In genomic region chr17:45332505-45332904, GRCh38 we compare ENCODE assay signal across 15 cellular contexts.
"Had no signal": no experiment of that assay in that cellular context is flagged by ENCODE, and none has a peak within 500 bp of the region (broad histone marks: within the 10 kb centered on the region; RNA-seq: fewer than 3 reads in every experiment).

No MANE protein-coding gene starts in this region.

- H3K79me2 ChIP-seq: parathyroid adenoma had no signal

- H3K9me3 Mint-ChIP-seq: activated naive CD4-positive, alpha-beta T cell treated with anti-CD3 and anti-CD28 coated beads, Interleukin-2, amount 50 U/mL, for 24 hours; activated T-helper 2 cell treated with anti-CD3 and anti-CD28 coated beads, Interferon-gamma antibody, Interleukin-2, Interleukin-4, amounts not matched to agents 10 μg/mL and 5 μg/mL and 100 μg/mL, durations not matched to agents 14 hours and 24 hours and 36 hours had no signal

- H3K36me3 Mint-ChIP-seq: activated naive CD4-positive, alpha-beta T cell treated with anti-CD3 and anti-CD28 coated beads, Interleukin-2, amount 50 U/mL, for 24 hours had no signal

- H3K27me3 Mint-ChIP-seq: activated CD4-positive, alpha-beta T cell treated with anti-CD3 and anti-CD28 coated beads for 36 hours; activated naive CD4-positive, alpha-beta T cell treated with anti-CD3 and anti-CD28 coated beads, Interleukin-2, amount 50 U/mL, for 24 hours had no signal

- H3K9me3 ChIP-seq: colonic mucosa, tibial nerve had no signal

- H3K4me3 Mint-ChIP-seq: activated CD4-positive, alpha-beta T cell treated with anti-CD3 and anti-CD28 coated beads for 36 hours; activated naive CD4-positive, alpha-beta T cell treated with anti-CD3 and anti-CD28 coated beads, Interleukin-2, amount 50 U/mL, for 24 hours had no signal

- H3K27ac ChIP-seq: colonic mucosa, epithelial cell of prostate had no signal

- H3K9ac ChIP-seq: parathyroid adenoma had no signal

- ATAC-seq: activated CD8-positive, alpha-beta T cell treated with anti-CD3 and anti-CD28 coated beads, Interleukin-2, amount 10 ng/mL, durations not matched to agents 7 days and 5 days had no signal

- H3K4me1 ChIP-seq: colonic mucosa had no signal

- H3K36me3 ChIP-seq: colonic mucosa, tibial nerve had no signal

- H3K4me1 Mint-ChIP-seq: activated naive CD4-positive, alpha-beta T cell treated with anti-CD3 and anti-CD28 coated beads, Interleukin-2, amount 50 U/mL, for 24 hours had no signal

- H3K27me3 ChIP-seq: colonic mucosa, tibial nerve had no signal

- DNase-seq: activated CD4-positive, alpha-beta T cell treated with anti-CD3 and anti-CD28 coated beads for 36 hours; activated CD8-positive, alpha-beta T cell treated with anti-CD3 and anti-CD28 coated beads, Interleukin-2, amount 10 ng/mL, durations not matched to agents 7 days and 5 days; effector memory CD4-positive, alpha-beta T cell; kidney; retina; stimulated activated CD4-positive, alpha-beta T cell treated with anti-CD3 and anti-CD28 coated beads, Interleukin-4, amount 100 ng/mL, for 4 hours; SW 1271; T-helper 9 cell had no signal

- H3K4me3 ChIP-seq: colonic mucosa, skin epidermis, tibial nerve had no signal

- FAIRE-seq: kidney had no signal

- H3K27ac Mint-ChIP-seq: activated CD4-positive, alpha-beta T cell treated with anti-CD3 and anti-CD28 coated beads for 36 hours; activated naive CD4-positive, alpha-beta T cell treated with anti-CD3 and anti-CD28 coated beads, Interleukin-2, amount 50 U/mL, for 24 hours had no signal
